ENCODE assay signal across 37 cellular contexts in genomic region chr17:66884931-66885330, GRCh38. TPM values are rescaled to one million over a fixed set of nuclear protein-coding genes. Genes with fewer than 3 reads are reported as not detected.
"Had no signal": no experiment of that assay in that cellular context is flagged by ENCODE, and none has a peak within 500 bp of the region (broad histone marks: within the 10 kb centered on the region; RNA-seq: fewer than 3 reads in every experiment).

No MANE protein-coding gene starts in this region.

- H3K4me3 ChIP-seq: adrenal gland, body of pancreas, cardiac muscle cell had no signal

- ATAC-seq: activated CD8-positive, alpha-beta T cell treated with anti-CD3 and anti-CD28 coated beads for 36 hours; activated naive CD4-positive, alpha-beta T cell treated with anti-CD3 and anti-CD28 coated beads, Interleukin-2, amount 50 U/mL, for 72 hours; activated T-cell treated with anti-CD3 and anti-CD28 coated beads, Interleukin-2, amount 50 U/mL, for 4 hours; activated T-cell treated with anti-CD3 and anti-CD28 coated beads, Interleukin-2, amount 50 U/mL, for 72 hours; activated T-helper 17 cell treated with anti-CD3 and anti-CD28 coated beads, Interleukin-2, amount 50 U/mL, for 72 hours; body of pancreas had no signal

- H3K27ac ChIP-seq: adrenal gland, body of pancreas, cardiac muscle cell, VCaP had no signal

- H3K4me1 ChIP-seq: adrenal gland, body of pancreas had no signal

- DNase-seq: activated B cell treated with CpG ODN at 0.5 μM for 24 hours; activated CD4-positive, alpha-beta memory T cell treated with anti-CD3 and anti-CD28 coated beads for 36 hours; activated CD4-positive, alpha-beta T cell treated with anti-CD3 and anti-CD28 coated beads for 4 hours; activated CD4-positive, alpha-beta T cell treated with anti-CD3 and anti-CD28 coated beads, Interleukin-2, amount 10 ng/mL, durations not matched to agents 24 days and 14 days; activated CD4-positive, alpha-beta T cell treated with anti-CD3 and anti-CD28 coated beads, Interleukin-2, amount 50 U/mL, for 1 hour; activated CD4-positive, alpha-beta T cell treated with anti-CD3 and anti-CD28 coated beads, Interleukin-2, amount 50 U/mL, for 4 hours; activated CD4-positive, CD25-positive, alpha-beta regulatory T cell treated with anti-CD3 and anti-CD28 coated beads, Interleukin-2, amount 50 U/mL, for 72 hours; activated CD8-positive, alpha-beta memory T cell treated with anti-CD3 and anti-CD28 coated beads, Interleukin-2, amount 50 U/mL, for 4 hours; activated CD8-positive, alpha-beta T cell treated with anti-CD3 and anti-CD28 coated beads for 36 hours; activated effector memory CD4-positive, alpha-beta T cell treated with anti-CD3 and anti-CD28 coated beads, Interleukin-2, amount 50 U/mL, for 16 hours; activated gamma-delta T cell treated with Interleukin-2 at 50 U/mL for 16 hours; activated naive CD4-positive, alpha-beta T cell; activated naive CD4-positive, alpha-beta T cell treated with anti-CD3 and anti-CD28 coated beads for 36 hours; activated naive CD4-positive, alpha-beta T cell treated with anti-CD3 and anti-CD28 coated beads, Interleukin-2, amount 50 U/mL, for 16 hours; activated naive CD8-positive, alpha-beta T cell treated with anti-CD3 and anti-CD28 coated beads for 36 hours; activated T-cell treated with anti-CD3 and anti-CD28 coated beads for 4 hours; activated T-cell treated with anti-CD3 and anti-CD28 coated beads, Interleukin-2, amount 50 U/mL, for 1 hour; activated T-cell treated with anti-CD3 and anti-CD28 coated beads, Interleukin-2, amount 50 U/mL, for 4 hours; activated T-cell treated with anti-CD3 and anti-CD28 coated beads, Interleukin-2, amount 50 U/mL, for 72 hours; adrenal gland; amniotic stem cell; aorta; cerebellar nuclear complex; T-helper 1 cell; T-helper 2 cell; T-helper 9 cell had no signal

- H3K27me3 ChIP-seq: adrenal gland, body of pancreas, cardiac muscle cell had no signal

- FAIRE-seq: astrocyte, bronchial epithelial cell, TTC549 had no signal

- H3K9me3 ChIP-seq: adrenal gland, body of pancreas had no signal

- H3K36me3 ChIP-seq: adrenal gland, cardiac muscle cell had no signal

RNA-seq across cellular contexts. Expression of gene CACNG5, which starts 50.0 kb away (rescaled TPM):
- total RNA-seq: activated B cell treated with CpG ODN at 0.5 μM for 24 hours; activated CD4-positive, alpha-beta memory T cell treated with anti-CD3 and anti-CD28 coated beads for 36 hours; activated CD4-positive, alpha-beta T cell treated with anti-CD3 and anti-CD28 coated beads, Interleukin-2, amount 10 ng/mL, durations not matched to agents 24 days and 14 days; activated CD8-positive, alpha-beta memory T cell treated with anti-CD3 and anti-CD28 coated beads for 36 hours; activated CD8-positive, alpha-beta T cell treated with anti-CD3 and anti-CD28 coated beads for 36 hours; activated naive CD4-positive, alpha-beta T cell treated with anti-CD3 and anti-CD28 coated beads for 36 hours; activated naive CD4-positive, alpha-beta T cell treated with anti-CD3 and anti-CD28 coated beads, Interleukin-2, amount 50 U/mL, for 72 hours; activated naive CD8-positive, alpha-beta T cell treated with anti-CD3 and anti-CD28 coated beads for 36 hours; activated T-cell treated with anti-CD3 and anti-CD28 coated beads, Interleukin-2, amount 50 U/mL, for 4 hours; activated T-cell treated with anti-CD3 and anti-CD28 coated beads, Interleukin-2, amount 50 U/mL, for 72 hours; activated T-helper 1 cell treated with anti-CD3 and anti-CD28 coated beads, Interleukin-12 subunit alpha, Interleukin-12 subunit beta, Interleukin-2, Interleukin-4 antibody, amounts not matched to agents 30 ng/mL and 10 ng/mL and 1 ng/mL, durations not matched to agents 14 hours and 24 hours and 36 hours; activated T-helper 17 cell treated with anti-CD3 and anti-CD28 coated beads, Interleukin-2, amount 50 U/mL, for 72 hours; adrenal gland; aorta; astrocyte; bronchial epithelial cell; cardiac muscle cell; chondrocyte had no signal
- polyA plus RNA-seq: adrenal gland, aorta, cardiac muscle cell had no signal
